ENCODE assay signal across 10 cellular contexts in the genomic region with DNA sequence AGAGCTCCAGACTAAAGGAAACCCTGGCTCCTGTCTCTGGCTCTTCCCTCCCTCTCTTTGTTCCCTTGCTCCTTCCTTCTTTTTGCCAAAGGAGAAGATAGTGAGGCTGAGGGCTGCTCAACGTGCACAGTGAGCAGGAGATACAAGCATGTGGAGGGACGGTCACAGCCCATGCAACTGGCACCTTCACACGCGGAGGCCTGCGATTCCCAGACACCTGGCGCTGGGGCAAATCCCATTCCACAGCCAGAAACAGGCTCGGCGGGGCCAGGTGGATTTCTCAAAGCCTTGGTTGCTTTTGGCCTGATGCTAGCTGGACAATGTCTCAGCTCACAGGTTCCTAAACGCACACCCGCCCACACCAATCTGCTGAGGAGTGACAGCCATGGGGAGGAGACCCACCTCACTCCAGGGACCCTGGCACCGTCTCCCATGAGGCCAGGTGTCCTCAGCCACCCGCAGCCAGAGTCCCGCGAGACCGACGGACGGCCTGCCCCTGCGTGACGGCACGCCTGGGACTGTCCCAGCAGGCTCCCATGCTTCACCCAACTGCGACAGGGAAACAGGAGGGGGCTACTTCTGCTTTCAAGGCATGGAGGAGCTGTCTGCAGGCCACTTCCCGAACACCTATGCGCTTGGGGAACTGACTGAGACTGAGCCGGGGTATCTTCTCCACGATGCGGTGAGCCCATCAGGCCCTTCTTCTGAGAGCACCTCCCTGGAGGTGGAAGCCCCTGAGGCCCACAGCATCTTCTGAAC. TPM values are rescaled to one million over a fixed set of nuclear protein-coding genes. Genes with fewer than 3 reads are reported as not detected.
DNase-seq lines count a peak whose midpoint lies in the region; ATAC-seq and TF ChIP-seq lines count a peak whose summit lies in the region.
"Not testable (repeated sequence)": the region's sequence is repeated elsewhere in the genome, so short reads cannot be mapped to it uniquely, and the experiment has no call there.
"Had no signal": no experiment of that assay in that cellular context is flagged by ENCODE, and none has a peak within 500 bp of the region (broad histone marks: within the 10 kb centered on the region; RNA-seq: fewer than 3 reads in every experiment).

No MANE protein-coding gene starts in this region.

- H3K4me3 ChIP-seq in WERI-Rb-1 (ENCODE audit: low read depth, low read length); right cardiac atrium (ENCODE audit: low read length); psoas muscle; upper lobe of right lung: not testable (repeated sequence)

- peak overlapping the region in 3 of 4 donors; percentile 30 to 66 (median 63) for H3K4me3 Mint-ChIP-seq in IgD-negative memory B cell
- H3K4me3 Mint-ChIP-seq in activated naive CD4-positive, alpha-beta T cell treated with anti-CD3 and anti-CD28 coated beads for 36 hours, result not testable (repeated sequence)

- not testable (repeated sequence) for H3K36me3 Mint-ChIP-seq in IgD-negative memory B cell
- peaks cover 27% of the 10 kb centered on the region for H3K36me3 Mint-ChIP-seq in activated naive CD4-positive, alpha-beta T cell treated with anti-CD3 and anti-CD28 coated beads for 36 hours (ENCODE audit: low read depth)

- H3K4me1 ChIP-seq in right cardiac atrium (ENCODE audit: control insufficient read depth, insufficient read depth, low read length); upper lobe of right lung: not testable (repeated sequence)
- H3K4me1 ChIP-seq in psoas muscle, result peaks cover 33% of the 10 kb centered on the region

- intact Hi-C loops in activated naive CD4-positive, alpha-beta T cell treated with anti-CD3 and anti-CD28 coated beads for 36 hours (cut with micrococcal nuclease); right cardiac atrium (cut with DNase I); psoas muscle (cut with DNase I); upper lobe of right lung (cut with DNase I): not testable (repeated sequence)

- H3K4me1 Mint-ChIP-seq in IgD-negative memory B cell, result peaks cover 21 to 22% (median 22%) of the 10 kb centered on the region in 3 donors
- peaks cover 59% of the 10 kb centered on the region for H3K4me1 Mint-ChIP-seq in activated naive CD4-positive, alpha-beta T cell treated with anti-CD3 and anti-CD28 coated beads for 36 hours (ENCODE audit: low read depth)

- CTCF ChIA-PET in activated naive CD4-positive, alpha-beta T cell treated with anti-CD3 and anti-CD28 coated beads for 36 hours (lab: Charles Lee), result not testable (repeated sequence)

- ATAC-seq in GM21619 (IDR thresholded peaks at IDR 0.05; ENCODE audit: unreplicated experiment), result peak; percentile 29
- peak in 1 of 2 donors; percentile 2 for ATAC-seq in right cardiac atrium
- not testable (repeated sequence) for ATAC-seq in psoas muscle
- peak; percentile 6 for ATAC-seq in upper lobe of right lung

- H3K27me3 Mint-ChIP-seq in IgD-negative memory B cell; activated naive CD4-positive, alpha-beta T cell treated with anti-CD3 and anti-CD28 coated beads for 36 hours (ENCODE audit: low read depth): not testable (repeated sequence)

- H3K27me3 ChIP-seq in WERI-Rb-1 (ENCODE audit: insufficient read depth, low read depth, severe bottlenecking); right cardiac atrium (ENCODE audit: control insufficient read depth, insufficient read depth); psoas muscle (ENCODE audit: insufficient read depth in 3 of 3, low read length in 2 of 3); upper lobe of right lung: not testable (repeated sequence)

- not testable (repeated sequence) for H3K36me3 ChIP-seq in WERI-Rb-1; psoas muscle (ENCODE audit: insufficient read depth in 1 of 2, low read depth in 1 of 2); upper lobe of right lung

- H3K27ac ChIP-seq in WERI-Rb-1, result peak overlapping the region; percentile 58
- peak overlapping the region; percentile 11 for H3K27ac ChIP-seq in right cardiac atrium (ENCODE audit: low read length)
- peak overlapping the region; percentile 85 for H3K27ac ChIP-seq in psoas muscle
- not testable (repeated sequence) for H3K27ac ChIP-seq in upper lobe of right lung

- H3K27ac Mint-ChIP-seq in IgD-negative memory B cell, result peak overlapping the region; percentile 39 to 82 (median 71)
- peak overlapping the region; percentile 78 for H3K27ac Mint-ChIP-seq in activated naive CD4-positive, alpha-beta T cell treated with anti-CD3 and anti-CD28 coated beads for 36 hours

- WGBS in right cardiac atrium, result 61% methylated on average over 25 of the region's 26 CpGs
- 48 to 84% (median 77%) methylated on average over 20 to 25 of the region's 26 CpGs for WGBS in psoas muscle, 3 donors

- H3K9me3 Mint-ChIP-seq in IgD-negative memory B cell; activated naive CD4-positive, alpha-beta T cell treated with anti-CD3 and anti-CD28 coated beads for 36 hours: not testable (repeated sequence)

- not testable (repeated sequence) for TF ChIP-seq CTCF in WERI-Rb-1 (IDR thresholded peaks at IDR 0.05; ENCODE audit: low read depth, low read length); psoas muscle (IDR thresholded peaks at IDR 0.05); upper lobe of right lung (IDR thresholded peaks at IDR 0.05)

- peak; percentile 28 for DNase-seq in D341Med (ENCODE audit: low spot score)
- not testable (repeated sequence) for DNase-seq in WERI-Rb-1; activated naive CD4-positive, alpha-beta T cell treated with anti-CD3 and anti-CD28 coated beads for 36 hours; right cardiac atrium; psoas muscle; upper lobe of right lung

- not testable (repeated sequence) for H3K9me3 ChIP-seq in WERI-Rb-1 (ENCODE audit: severe bottlenecking); right cardiac atrium (ENCODE audit: control insufficient read depth, low read length); psoas muscle; upper lobe of right lung

RNA-seq across cellular contexts. Expression of a gene that starts 56.2 kb away (rescaled TPM):
- polyA plus RNA-seq in IgD-negative memory B cell (11.0 TPM), right cardiac atrium (2.6 TPM), psoas muscle (under 1 TPM; 0.13 to 0.25 (median 0.22) TPM)
- total RNA-seq in activated naive CD4-positive, alpha-beta T cell treated with anti-CD3 and anti-CD28 coated beads for 36 hours, result 10 to 100 TPM; 51.9 to 53.2 TPM
- total RNA-seq in right cardiac atrium (1 to 10 TPM; 1.3 to 3.4 (median 2.9) TPM), psoas muscle (1 to 10 TPM in 1 of 4 donors, under 1 TPM in 3; 0.54 to 1.5 (median 0.65) TPM), upper lobe of right lung (70.7 TPM)
- total RNA-seq: endothelial cell of umbilical vein, SJSA1 had no signal
- polyA plus RNA-seq: endothelial cell of umbilical vein had no signal

Comparison
In these comparisons a context has a peak if more than half of its experiments do, and no peak if none do; other contexts are left out.
1. RNA of a gene that starts 56.2 kb away (total RNA-seq): 70.7 TPM in upper lobe of right lung (single experiment) and 51.9 to 53.2 TPM in activated naive CD4-positive, alpha-beta T cell treated with anti-CD3 and anti-CD28 coated beads for 36 hours; 1.3 to 3.4 TPM in right cardiac atrium and 0.54 to 1.5 TPM in psoas muscle; every median in the first group is over 10 times any median in the second.